17 cellular contexts compared by ENCODE assay signal in the genomic region with DNA sequence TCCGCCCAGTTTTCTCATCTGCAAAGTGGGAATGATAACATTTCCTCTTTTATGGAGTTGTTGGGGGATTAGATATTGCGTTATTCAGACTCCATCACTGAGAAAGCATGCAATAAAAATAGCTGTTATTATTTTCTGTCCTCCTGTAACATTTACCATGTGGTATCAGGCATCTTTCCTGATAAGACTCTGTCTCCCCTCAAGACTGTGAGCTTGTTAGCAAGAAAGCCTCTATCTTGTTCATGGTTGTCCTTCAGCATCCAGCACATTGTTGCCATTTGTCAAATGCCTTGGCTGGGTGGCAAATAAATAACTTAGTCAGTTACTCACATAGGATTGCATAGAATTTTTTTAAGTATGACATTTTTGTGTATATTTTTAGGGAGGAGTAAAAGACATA. TPM values are rescaled to one million over a fixed set of nuclear protein-coding genes. Genes with fewer than 3 reads are reported as not detected.
A peak's percentile ranks its signal among the peaks of the same experiment; 100 is the strongest.
DNase-seq lines count a peak whose midpoint lies in the region; ATAC-seq and TF ChIP-seq lines count a peak whose summit lies in the region.
"Had no signal": no experiment of that assay in that cellular context is flagged by ENCODE, and none has a peak within 500 bp of the region (broad histone marks: within the 10 kb centered on the region; RNA-seq: fewer than 3 reads in every experiment).

No MANE protein-coding gene starts in this region.

- H3K4me1 Mint-ChIP-seq in brain (peaks cover 45% of the 10 kb centered on the region), naive B cell (peaks cover 14 to 19% (median 17%) of the 10 kb centered on the region in 3 donors)
- peaks cover 30% of the 10 kb centered on the region for H3K4me1 Mint-ChIP-seq in activated CD4-positive, alpha-beta memory T cell treated with anti-CD3 and anti-CD28 coated beads for 36 hours (ENCODE audit: low read depth)

- H3K36me3 Mint-ChIP-seq in brain (peaks cover 3% of the 10 kb centered on the region), naive B cell (no peaks in the 10 kb centered on the region)
- H3K36me3 Mint-ChIP-seq in activated CD4-positive, alpha-beta memory T cell treated with anti-CD3 and anti-CD28 coated beads for 36 hours, result no peaks in the 10 kb centered on the region
- H3K36me3 Mint-ChIP-seq: CD8-positive, alpha-beta T cell had no signal

- H3K4me3 Mint-ChIP-seq in brain (peak overlapping the region; percentile 87 to 94 (median 93)), naive B cell (peak overlapping the region in 5 of 8 donors; percentile 35 to 92 (median 84))
- no peak overlapping the region for H3K4me3 Mint-ChIP-seq in activated CD4-positive, alpha-beta memory T cell treated with anti-CD3 and anti-CD28 coated beads for 36 hours

- intact Hi-C loops in activated CD4-positive, alpha-beta memory T cell treated with anti-CD3 and anti-CD28 coated beads for 36 hours (cut with micrococcal nuclease), result no loop called here

- H3K27ac Mint-ChIP-seq in brain (peak overlapping the region; percentile 52 to 97 (median 88)), naive B cell (peak overlapping the region in 2 of 6 donors; percentile 28 to 76)
- H3K27ac Mint-ChIP-seq in activated CD4-positive, alpha-beta memory T cell treated with anti-CD3 and anti-CD28 coated beads for 36 hours, result no peak overlapping the region
- H3K27ac Mint-ChIP-seq: CD8-positive, alpha-beta T cell; HFFc6 had no signal

- ATAC-seq in naive B cell (ENCODE audit: low read depth in 2 of 2), result no peak
- ATAC-seq: CD8-positive, alpha-beta T cell had no signal

- CTCF ChIA-PET in activated CD4-positive, alpha-beta memory T cell treated with anti-CD3 and anti-CD28 coated beads for 36 hours (lab: Charles Lee), result interaction anchor here (1.1 to 2.4 kb wide), 3 partner anchors 30 to 164 kb away, joined by 3 to 23 read pairs (median 5); no protein-coding TSS in a partner anchor

- peaks cover 11% of the 10 kb centered on the region for H3K27me3 Mint-ChIP-seq in brain
- H3K27me3 Mint-ChIP-seq in naive B cell, result peaks cover 0 to 21% (median 6%) of the 10 kb centered on the region in 3 donors
- H3K27me3 Mint-ChIP-seq in activated CD4-positive, alpha-beta memory T cell treated with anti-CD3 and anti-CD28 coated beads for 36 hours, result peaks cover 26% of the 10 kb centered on the region

- no peak for TF ChIP-seq CTCF in brain (conservative IDR thresholded peaks at IDR 0.05)

- DNase-seq in HS-27A (ENCODE audit: low read depth), result peak; percentile 20
- no peak for DNase-seq in naive B cell
- no peak for DNase-seq in medulla oblongata (ENCODE audit: extremely low spot score)
- DNase-seq in T-helper 2 cell, result no peak
- no peak for DNase-seq in GM19238 (ENCODE audit: insufficient read length, low spot score)
- DNase-seq in activated CD4-positive, alpha-beta memory T cell treated with anti-CD3 and anti-CD28 coated beads for 36 hours, result no peak
- DNase-seq: CD8-positive, alpha-beta T cell; DMS79; HFFc6; NCI-H1436; NCI-H2029; NCI-H2171; NCI-H446; NCI-H69; SHP77 treated with DMSO at 0.1 percent for 48 hours had no signal

- POLR2A ChIA-PET in activated CD4-positive, alpha-beta memory T cell treated with anti-CD3 and anti-CD28 coated beads for 36 hours (lab: Charles Lee), result no interaction called here

- no peaks in the 10 kb centered on the region for H3K9me3 Mint-ChIP-seq in brain
- H3K9me3 Mint-ChIP-seq in naive B cell, result no peaks in the 10 kb centered on the region
- H3K9me3 Mint-ChIP-seq in activated CD4-positive, alpha-beta memory T cell treated with anti-CD3 and anti-CD28 coated beads for 36 hours, result no peaks in the 10 kb centered on the region
- H3K9me3 Mint-ChIP-seq: CD8-positive, alpha-beta T cell; HFFc6 had no signal

RNA-seq across cellular contexts. Expression of gene JAM2, which starts 1.2 kb away (rescaled TPM):
- polyA plus RNA-seq in brain (ENCODE audit: insufficient read depth, low read depth, low replicate concordance), result 11.6 TPM
- 1 to 10 TPM; 2.3 to 6.8 (median 4.0) TPM for polyA plus RNA-seq in naive B cell (ENCODE audit: low read depth in 6 of 6)
- total RNA-seq in activated CD4-positive, alpha-beta memory T cell treated with anti-CD3 and anti-CD28 coated beads for 36 hours, result 1 to 10 TPM in 1 of 2 experiments, under 1 TPM in 1; 0.58 to 1.2 TPM
- total RNA-seq: CD8-positive, alpha-beta T cell; G401 had no signal

RNA-seq across cellular contexts. Expression of gene MRPL39, which starts 30.6 kb away (rescaled TPM):
- 29.3 TPM for polyA plus RNA-seq in brain (ENCODE audit: insufficient read depth, low read depth, low replicate concordance)
- 10 to 100 TPM; 38.4 to 65.4 (median 53.7) TPM for polyA plus RNA-seq in naive B cell (ENCODE audit: low read depth in 6 of 6)
- 10 to 100 TPM; 71.7 to 73.6 TPM for total RNA-seq in activated CD4-positive, alpha-beta memory T cell treated with anti-CD3 and anti-CD28 coated beads for 36 hours
